ENCODE assay signal across 8 cellular contexts in genomic region chr9:120713257-120714087, GRCh38. TPM values are rescaled to one million over a fixed set of nuclear protein-coding genes. Genes with fewer than 3 reads are reported as not detected.
DNase-seq lines count a peak whose midpoint lies in the region; ATAC-seq and TF ChIP-seq lines count a peak whose summit lies in the region.

No MANE protein-coding gene starts in this region.

- peak overlapping the region; percentile 68 for H2BK12ac ChIP-seq in neuronal stem cell (ENCODE audit: low read length)

- H3K4ac ChIP-seq in neuronal stem cell (ENCODE audit: low read length), result no peak overlapping the region

- H3K27me3 ChIP-seq in BLaER1 treated with 17β-estradiol and CSF1 and Interleukin-3, amounts not matched to agents 10 nM and 100 nM, result no peaks in the 10 kb centered on the region
- no peaks in the 10 kb centered on the region for H3K27me3 ChIP-seq in neuronal stem cell (ENCODE audit: control insufficient read depth in 3 of 3, insufficient read depth in 3 of 3, low read depth in 1 of 3, low read length in 3 of 3)

- H2BK15ac ChIP-seq in neuronal stem cell (ENCODE audit: low read length), result no peak overlapping the region

- H2BK5ac ChIP-seq in neuronal stem cell (ENCODE audit: low read length), result peak overlapping the region; percentile 71

- WGBS in neuronal stem cell (ENCODE audit: extremely low coverage in 2 of 2, insufficient read length in 2 of 2, insufficient replicate concordance in 1 of 2), 2 donors, result no CpG with 5 or more reads among the region's 50 CpGs

- peak overlapping the region; percentile 73 for H3K18ac ChIP-seq in neuronal stem cell (ENCODE audit: low read length)

- no peak overlapping the region for H2BK120ac ChIP-seq in neuronal stem cell (ENCODE audit: low read depth, low read length)

- peak; percentile 7 for TF ChIP-seq CTCF in fibroblast of pulmonary artery (IDR thresholded peaks at IDR 0.05; ENCODE audit: low read length, missing control alignments)

- H4K20me1 ChIP-seq in BLaER1 treated with 17β-estradiol and CSF1 and Interleukin-3, amounts not matched to agents 10 nM and 100 nM, result peaks cover 0 to 53% (median 25%) of the 10 kb centered on the region in 11 experiments; a peak in 9 of 22 replicates

- H3K79me1 ChIP-seq in neuronal stem cell (ENCODE audit: low read depth, low read length), result peaks cover 10% of the 10 kb centered on the region

- H3K23ac ChIP-seq in neuronal stem cell (ENCODE audit: low read depth, low read length, poor library complexity), result peak overlapping the region; percentile 90

- no peaks in the 10 kb centered on the region for H3K9me3 Mint-ChIP-seq in IgD-negative memory B cell

- peak overlapping the region; percentile 77 to 98 (median 87) for H3K4me2 ChIP-seq in BLaER1 treated with 17β-estradiol and CSF1 and Interleukin-3, amounts not matched to agents 10 nM and 100 nM
- H3K4me2 ChIP-seq in neuronal stem cell (ENCODE audit: insufficient read depth, low read length, poor library complexity, severe bottlenecking), result peak overlapping the region; percentile 85

- H4K8ac ChIP-seq in neuronal stem cell (ENCODE audit: low read depth, low read length), result no peak overlapping the region

- H3K14ac ChIP-seq in neuronal stem cell (ENCODE audit: low read length), result peak overlapping the region; percentile 90

- peak overlapping the region; percentile 84 to 96 (median 92) for H3K4me3 Mint-ChIP-seq in IgD-negative memory B cell

- H2AK5ac ChIP-seq in neuronal stem cell (ENCODE audit: low read depth, low read length), result peak overlapping the region; percentile 57

- no peak overlapping the region for H4K91ac ChIP-seq in neuronal stem cell (ENCODE audit: low read depth, low read length, poor library complexity)

- H3K27ac ChIP-seq in BLaER1 treated with 17β-estradiol and CSF1 and Interleukin-3, amounts not matched to agents 10 nM and 100 nM, result peak overlapping the region; percentile 78 to 96 (median 92)
- H3K27ac ChIP-seq in neuronal stem cell (replicated peaks; ENCODE audit: low read length), result no peak overlapping the region

- H3K27ac Mint-ChIP-seq in IgD-negative memory B cell, result peak overlapping the region; percentile 18 to 87 (median 86)

- H3K36me3 ChIP-seq in BLaER1 treated with 17β-estradiol and CSF1 and Interleukin-3, amounts not matched to agents 10 nM and 100 nM, result peaks cover 0 to 21% (median 12%) of the 10 kb centered on the region in 11 experiments; a peak in 11 of 22 replicates
- peaks cover 0 to 11% of the 10 kb centered on the region in 2 donors for H3K36me3 ChIP-seq in neuronal stem cell (replicated peaks in 1 of 2; ENCODE audit: control insufficient read depth in 2 of 2, insufficient read depth in 2 of 2, low read length in 2 of 2)

- no peak for ATAC-seq in activated CD4-positive, CD25-positive, alpha-beta regulatory T cell treated with anti-CD3 and anti-CD28 coated beads, Interleukin-2, amount 50 U/mL, for 24 hours
- ATAC-seq in HG02763 (IDR thresholded peaks at IDR 0.05; ENCODE audit: unreplicated experiment) (no peak), esophagus mucosa (no peak)

- peaks cover 26 to 32% (median 29%) of the 10 kb centered on the region in 3 donors for H3K4me1 Mint-ChIP-seq in IgD-negative memory B cell

- peak overlapping the region; percentile 89 to 98 (median 94) for H3K9ac ChIP-seq in BLaER1 treated with 17β-estradiol and CSF1 and Interleukin-3, amounts not matched to agents 10 nM and 100 nM
- H3K9ac ChIP-seq in neuronal stem cell (ENCODE audit: low read depth, low read length, poor library complexity), result peak overlapping the region; percentile 92

- peaks cover 34 to 57% (median 54%) of the 10 kb centered on the region in 10 experiments for H3K4me1 ChIP-seq in BLaER1 treated with 17β-estradiol and CSF1 and Interleukin-3, amounts not matched to agents 10 nM and 100 nM
- peaks cover 13 to 15% of the 10 kb centered on the region in 2 donors for H3K4me1 ChIP-seq in neuronal stem cell (ENCODE audit: control insufficient read depth in 2 of 2, insufficient read depth in 1 of 2, low read depth in 1 of 2, low read length in 2 of 2)

- H3K4me3 ChIP-seq in BLaER1 treated with 17β-estradiol and CSF1 and Interleukin-3, amounts not matched to agents 10 nM and 100 nM, result peak overlapping the region; percentile 83 to 99 (median 96)
- H3K4me3 ChIP-seq in fibroblast of pulmonary artery (replicated peaks; ENCODE audit: low read depth, low read length) (peak overlapping the region; percentile 74), neuronal stem cell (ENCODE audit: low read length in 2 of 2) (peak overlapping the region; percentile 70 to 89)

- no peaks in the 10 kb centered on the region for H3K27me3 Mint-ChIP-seq in IgD-negative memory B cell

- DNase-seq in activated CD8-positive, alpha-beta memory T cell treated with anti-CD3 and anti-CD28 coated beads for 24 hours, result peak; percentile 71
- no peak for DNase-seq in fibroblast of pulmonary artery (ENCODE audit: low read depth)
- DNase-seq in neuronal stem cell (ENCODE audit: low spot score), result no peak

- H2AFZ ChIP-seq in neuronal stem cell (ENCODE audit: low read length), result peak overlapping the region; percentile 95

- no peaks in the 10 kb centered on the region for H3K36me3 Mint-ChIP-seq in IgD-negative memory B cell

- no peaks in the 10 kb centered on the region for H3K9me3 ChIP-seq in BLaER1 treated with 17β-estradiol and CSF1 and Interleukin-3, amounts not matched to agents 10 nM and 100 nM (replicated peaks in 1 of 11)
- H3K9me3 ChIP-seq in neuronal stem cell (replicated peaks in 1 of 2; ENCODE audit: control insufficient read depth in 2 of 2, insufficient read depth in 1 of 2, low read depth in 1 of 2, low read length in 2 of 2), result peaks cover 0 to 2% of the 10 kb centered on the region in 2 donors

RNA-seq across cellular contexts. Expression of gene MEGF9, which starts 0.8 kb away (rescaled TPM):
- 3.4 TPM for polyA plus RNA-seq in IgD-negative memory B cell
- polyA plus RNA-seq in neuronal stem cell (2013, experiment 1 of 2), result 6.0 TPM
- 5.9 TPM for polyA plus RNA-seq in neuronal stem cell (2013, experiment 2 of 2)
- 9.8 TPM for total RNA-seq in esophagus mucosa
